17 cellular contexts compared by ENCODE assay signal in genomic region chr17:42001729-42002128, GRCh38. TPM values are rescaled to one million over a fixed set of nuclear protein-coding genes. Genes with fewer than 3 reads are reported as not detected.
DNase-seq lines count a peak whose midpoint lies in the region; ATAC-seq and TF ChIP-seq lines count a peak whose summit lies in the region.
"Had no signal": no experiment of that assay in that cellular context is flagged by ENCODE, and none has a peak within 500 bp of the region (broad histone marks: within the 10 kb centered on the region; RNA-seq: fewer than 3 reads in every experiment).

No MANE protein-coding gene starts in this region.

- H3K9me3 Mint-ChIP-seq in Calu3 (ENCODE audit: low read depth, unreplicated experiment), result no peaks in the 10 kb centered on the region

- TF ChIP-seq CTCF in Calu3 (IDR thresholded peaks at IDR 0.05; ENCODE audit: unreplicated experiment), result no peak

- peaks cover 56% of the 10 kb centered on the region for H3K4me1 Mint-ChIP-seq in Calu3 (ENCODE audit: low read depth, unreplicated experiment)

- H3K9ac ChIP-seq in subcutaneous abdominal adipose tissue (ENCODE audit: low read length in 5 of 5), result no peak overlapping the region

- H3K27me3 Mint-ChIP-seq in Calu3 (ENCODE audit: unreplicated experiment), result no peaks in the 10 kb centered on the region

- H3K27ac ChIP-seq in angular gyrus (ENCODE audit: low read depth, low read length), result peak overlapping the region; percentile 74
- peak overlapping the region; percentile 56 for H3K27ac ChIP-seq in subcutaneous abdominal adipose tissue (ENCODE audit: low read depth, low read length)

- H3K4me1 ChIP-seq in subcutaneous abdominal adipose tissue (ENCODE audit: control insufficient read depth in 5 of 5, insufficient read depth in 5 of 5, low read length in 5 of 5), result peaks cover 0 to 19% (median 16%) of the 10 kb centered on the region in 5 donors

- H3K36me3 ChIP-seq in subcutaneous abdominal adipose tissue (ENCODE audit: control insufficient read depth in 5 of 5, insufficient read depth in 5 of 5, low read length in 5 of 5), result peaks cover 21 to 47% (median 37%) of the 10 kb centered on the region in 5 donors

- ATAC-seq in GM18519 (IDR thresholded peaks at IDR 0.05; ENCODE audit: low FRiP score, unreplicated experiment), result no peak

- H3K9me3 ChIP-seq in subcutaneous abdominal adipose tissue (ENCODE audit: control insufficient read depth in 5 of 5, low read length in 5 of 5), result no peaks in the 10 kb centered on the region
- H3K9me3 ChIP-seq: HAP-1 had no signal

- peak overlapping the region; percentile 70 for H3K4me3 Mint-ChIP-seq in Calu3 (ENCODE audit: low read depth, unreplicated experiment)

- H3K27me3 ChIP-seq in subcutaneous abdominal adipose tissue (ENCODE audit: control insufficient read depth in 5 of 5, insufficient read depth in 4 of 5, low read length in 5 of 5), result no peaks in the 10 kb centered on the region

- intact Hi-C loops in Calu3 (cut with micrococcal nuclease; ENCODE audit: unreplicated experiment), result no loop called here

- BruUV-seq in Calu3 (replicated peaks; lab: Mats Ljungman, UMichigan), result no TSS peak

- peak overlapping the region; percentile 88 for H3K27ac Mint-ChIP-seq in Calu3 (ENCODE audit: unreplicated experiment)

- H3K36me3 Mint-ChIP-seq in Calu3 (ENCODE audit: insufficient read depth, unreplicated experiment), result peaks cover 58% of the 10 kb centered on the region

- CTCF ChIA-PET in Calu3 (lab: Charles Lee), result interaction anchor here (1.5 to 5.8 kb wide), 2 partner anchors 12 to 15 kb away, joined by 3 to 38 read pairs; partner anchors contain the start of gene DNAJC7

- no peak for DNase-seq in Calu3
- DNase-seq in activated CD4-positive, CD25-positive, alpha-beta regulatory T cell (lab: John Stamatoyannopoulos, UW), result no peak
- DNase-seq: ACHN, AML-193, DMS53, KG1, NCI-H1048, NCI-H1436 treated with DMSO at 0.1 percent for 48 hours, NCI-H2029 treated with DMSO at 0.1 percent for 48 hours, NCI-H2171 treated with DMSO at 0.1 percent for 48 hours, NCI-H446 treated with DMSO at 0.1 percent for 48 hours, OCI-M1, SHP77 treated with DMSO at 0.1 percent for 48 hours had no signal

- H3K4me3 ChIP-seq in subcutaneous abdominal adipose tissue (ENCODE audit: low read depth in 1 of 5, low read length in 5 of 5), result no peak overlapping the region
- H3K4me3 ChIP-seq: HAP-1 had no signal

RNA-seq across cellular contexts. Expression of gene DNAJC7, which starts 15.5 kb away (rescaled TPM):
- 184 and 193 TPM in 2 replicates for total RNA-seq in Calu3 (2022)

RNA-seq across cellular contexts. Expression of gene NKIRAS2, which starts 18.2 kb away (rescaled TPM):
- 55.7 and 58.4 TPM in 2 replicates for total RNA-seq in Calu3 (2022)

RNA-seq across cellular contexts. Expression of gene CNP, which starts 35.1 kb away (rescaled TPM):
- total RNA-seq in Calu3 (2022), result 144 and 156 TPM in 2 replicates

RNA-seq across cellular contexts. Expression of gene C17orf113, which starts 48.7 kb away (rescaled TPM):
- total RNA-seq in Calu3 (2022), result 4.2 and 4.5 TPM in 2 replicates
